Comparison of ENCODE assay signal across 16 cellular contexts in genomic region chr2:41937464-41937861, GRCh38.
DNase-seq lines count a peak whose midpoint lies in the region; ATAC-seq, FAIRE-seq and TF ChIP-seq lines count a peak whose summit lies in the region.
"Had no signal": no experiment of that assay in that cellular context is flagged by ENCODE, and none has a peak within 500 bp of the region (broad histone marks: within the 10 kb centered on the region; RNA-seq: fewer than 3 reads in every experiment).

No MANE protein-coding gene starts in this region.

- DNase-seq in AG08395 (ENCODE audit: low spot score) (peak; percentile 53), astrocyte (ENCODE audit: low read depth) (peak; percentile 77), mesenteric fat pad (ENCODE audit: low spot score) (peak; percentile 74), globus pallidus (ENCODE audit: low spot score) (no peak), testis (no peak)
- DNase-seq in stimulated activated CD8-positive, alpha-beta memory T cell treated with anti-CD3 and anti-CD28 coated beads, Interleukin-4, amount 100 ng/mL, for 48 hours, result no peak
- DNase-seq: activated T-cell treated with anti-CD3 and anti-CD28 coated beads, Interleukin-2, amount 50 U/mL, for 24 hours; MM.1S; naive thymus-derived CD4-positive, alpha-beta T cell; NCI-H510A treated with DMSO at 0.1 percent for 48 hours had no signal

- H4K20me1 ChIP-seq in astrocyte (ENCODE audit: insufficient read depth, low read length), result no peaks in the 10 kb centered on the region

- FAIRE-seq in astrocyte (lab: Jason Lieb, UNC), result no peak
- FAIRE-seq: islet of Langerhans had no signal

- no peaks in the 10 kb centered on the region for H3K27me3 ChIP-seq in HUES48 (ENCODE audit: control insufficient read depth, insufficient read depth, low read length)
- no peaks in the 10 kb centered on the region for H3K27me3 ChIP-seq in astrocyte (ENCODE audit: insufficient read depth, low read length)
- no peaks in the 10 kb centered on the region for H3K27me3 ChIP-seq in testis
- H3K27me3 ChIP-seq: breast epithelium, vagina had no signal

- no peak for ATAC-seq in HG03354 (IDR thresholded peaks at IDR 0.05; ENCODE audit: poor library complexity, severe bottlenecking, unreplicated experiment)
- ATAC-seq: naive thymus-derived CD4-positive, alpha-beta T cell had no signal

- 44 to 53% methylated on average over 4 of the region's 4 CpGs for WGBS in testis, 2 donors

- H2AFZ ChIP-seq in astrocyte (ENCODE audit: low read depth, low read length), result no peak overlapping the region

- intact Hi-C loops in testis (cut with DNase I; ENCODE audit: low total_unique reads), result no loop called here

- H3K36me3 ChIP-seq in HUES48 (ENCODE audit: control insufficient read depth, insufficient read depth, low read length) (no peaks in the 10 kb centered on the region), astrocyte (ENCODE audit: insufficient read depth, low read length) (no peaks in the 10 kb centered on the region), testis (ENCODE audit: low read depth, missing control alignments) (no peaks in the 10 kb centered on the region)
- H3K36me3 ChIP-seq: breast epithelium, vagina had no signal

- H3K4me1 Mint-ChIP-seq in astrocyte (ENCODE audit: low read depth, unreplicated experiment), result peaks cover 54% of the 10 kb centered on the region
- H3K4me1 Mint-ChIP-seq: B cell; naive thymus-derived CD4-positive, alpha-beta T cell had no signal

- peak overlapping the region; percentile 86 for H3K27ac ChIP-seq in HUES48 (ENCODE audit: low read depth, low read length)
- H3K27ac ChIP-seq in astrocyte (ENCODE audit: low read depth, low read length), result no peak overlapping the region
- H3K27ac ChIP-seq in testis, result peak overlapping the region in 1 of 2 donors; percentile 73

- TF ChIP-seq CTCF in astrocyte (IDR thresholded peaks at IDR 0.05; ENCODE audit: insufficient read depth, low read depth, low read length) (no peak), testis (IDR thresholded peaks at IDR 0.05) (no peak)

- TF ChIP-seq POLR2A in testis (IDR thresholded peaks at IDR 0.05), result no peak

- H3K4me1 ChIP-seq in HUES48 (ENCODE audit: control insufficient read depth, insufficient read depth, low read length) (peaks cover 52% of the 10 kb centered on the region), astrocyte (ENCODE audit: insufficient read depth, low read length) (peaks cover 59% of the 10 kb centered on the region), testis (peaks cover 70% of the 10 kb centered on the region)
- H3K4me1 ChIP-seq: breast epithelium had no signal

- H3K4me2 ChIP-seq in astrocyte (ENCODE audit: low read length), result peak overlapping the region; percentile 17

- peaks cover 3% of the 10 kb centered on the region for H3K27me3 Mint-ChIP-seq in astrocyte (ENCODE audit: low read depth, unreplicated experiment)
- H3K27me3 Mint-ChIP-seq: activated T-cell treated with anti-CD3 and anti-CD28 coated beads, Interleukin-2, amount 50 U/mL, for 24 hours had no signal

- H3K4me3 Mint-ChIP-seq in astrocyte (ENCODE audit: unreplicated experiment), result no peak overlapping the region
- H3K4me3 Mint-ChIP-seq: activated T-cell treated with anti-CD3 and anti-CD28 coated beads, Interleukin-2, amount 50 U/mL, for 24 hours; B cell; naive thymus-derived CD4-positive, alpha-beta T cell had no signal

- no peaks in the 10 kb centered on the region for H3K79me2 ChIP-seq in astrocyte (ENCODE audit: insufficient read depth, low read length)

- no peaks in the 10 kb centered on the region for H3K9me3 Mint-ChIP-seq in astrocyte (ENCODE audit: unreplicated experiment)
- H3K9me3 Mint-ChIP-seq: activated T-cell treated with anti-CD3 and anti-CD28 coated beads, Interleukin-2, amount 50 U/mL, for 24 hours had no signal

- H3K27ac Mint-ChIP-seq in astrocyte (ENCODE audit: unreplicated experiment), result no peak overlapping the region
- H3K27ac Mint-ChIP-seq: activated T-cell treated with anti-CD3 and anti-CD28 coated beads, Interleukin-2, amount 50 U/mL, for 24 hours; B cell; naive thymus-derived CD4-positive, alpha-beta T cell had no signal

- H3K36me3 Mint-ChIP-seq in astrocyte (ENCODE audit: low read depth, unreplicated experiment), result no peaks in the 10 kb centered on the region
- H3K36me3 Mint-ChIP-seq: naive thymus-derived CD4-positive, alpha-beta T cell had no signal

- H3K9me3 ChIP-seq in HUES48 (ENCODE audit: control insufficient read depth, insufficient read depth, low read length), result no peaks in the 10 kb centered on the region
- H3K9me3 ChIP-seq in astrocyte (ENCODE audit: insufficient read depth, low read depth, low read length), result no peaks in the 10 kb centered on the region
- no peaks in the 10 kb centered on the region for H3K9me3 ChIP-seq in testis
- H3K9me3 ChIP-seq: breast epithelium, vagina had no signal

- peak overlapping the region; percentile 8; the same call in 1 of the 2 replicates for H3K9ac ChIP-seq in HUES48 (ENCODE audit: low read depth, low read length)
- no peak overlapping the region for H3K9ac ChIP-seq in astrocyte (ENCODE audit: low read length)

- no peak overlapping the region for H3K4me3 ChIP-seq in HUES48 (ENCODE audit: low read depth, low read length)
- no peak overlapping the region for H3K4me3 ChIP-seq in astrocyte (ENCODE audit: insufficient read depth, low read depth, low read length)
- H3K4me3 ChIP-seq in testis, result no peak overlapping the region
- H3K4me3 ChIP-seq: breast epithelium, vagina had no signal

Comparison
In these comparisons a context has a peak if more than half of its experiments do, and no peak if none do; other contexts are left out.
1. DNase-seq: peak in AG08395 (single experiment), astrocyte (single experiment) and mesenteric fat pad (single experiment); none in globus pallidus (single experiment), testis (single experiment) and stimulated activated CD8-positive, alpha-beta memory T cell treated with anti-CD3 and anti-CD28 coated beads, Interleukin-4, amount 100 ng/mL, for 48 hours (single experiment).